In the genomic region with DNA sequence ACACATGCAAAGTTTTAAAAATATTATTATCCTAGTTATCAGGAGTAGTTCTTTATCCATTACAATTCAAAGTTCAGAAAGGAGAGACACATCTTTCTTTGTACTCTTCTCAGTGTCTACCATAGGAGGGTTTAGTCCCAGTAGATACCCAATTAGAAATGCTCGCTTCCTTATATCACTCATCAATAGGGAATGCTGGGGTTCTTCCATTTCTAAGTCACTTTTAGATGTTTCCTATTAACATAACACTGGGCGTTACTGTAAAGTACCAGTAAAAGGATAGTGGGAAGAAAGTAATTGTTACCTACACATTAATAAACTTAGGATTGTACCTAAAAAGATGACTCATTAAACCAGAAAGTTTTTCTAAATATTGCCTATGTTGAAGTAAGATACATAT, we compare ENCODE assay signal across 20 cellular contexts.
DNase-seq lines count a peak whose midpoint lies in the region; ATAC-seq and TF ChIP-seq lines count a peak whose summit lies in the region.
"Had no signal": no experiment of that assay in that cellular context is flagged by ENCODE, and none has a peak within 500 bp of the region (broad histone marks: within the 10 kb centered on the region; RNA-seq: fewer than 3 reads in every experiment).

No MANE protein-coding gene starts in this region.

- DNase-seq in WTC11 (ENCODE audit: low spot score) (no peak), iPS DF 4.7 (ENCODE audit: extremely low read depth, low spot score) (peak; percentile 9), mesendoderm (peak; percentile 25), SIG-M5 (lab: John Stamatoyannopoulos, UW) (no peak), AG08396 (ENCODE audit: low spot score) (no peak), endothelial cell (ENCODE audit: low spot score) (no peak)
- no peak for DNase-seq in activated CD4-positive, alpha-beta T cell treated with anti-CD3 and anti-CD28 coated beads, Interleukin-2, amount 10 ng/mL, durations not matched to agents 7 days and 5 days
- DNase-seq: 8988T; ACHN; AML-193; Caco-2; Calu3; CD4-positive, alpha-beta T cell; CD8-positive, alpha-beta T cell; DMS79 treated with DMSO at 0.1 percent for 48 hours; GF-D8 had no signal

- H3K56ac ChIP-seq in mesendoderm (ENCODE audit: low read length) = no peak overlapping the region

- H4K5ac ChIP-seq in mesendoderm (ENCODE audit: low read length) = no peak overlapping the region

- H3K4me2 ChIP-seq in mesendoderm (ENCODE audit: low read length) = no peak overlapping the region
- H3K4me2 ChIP-seq: BLaER1 treated with 17β-estradiol and CSF1 and Interleukin-3, amounts not matched to agents 10 nM and 100 nM had no signal

- no peak for TF ChIP-seq CTCF in WTC11 (IDR thresholded peaks at IDR 0.05)
- no peak for TF ChIP-seq CTCF in endothelial cell (IDR thresholded peaks at IDR 0.05; ENCODE audit: unreplicated experiment)

- no peaks in the 10 kb centered on the region for H3K9me3 ChIP-seq in HUES48 (ENCODE audit: control insufficient read depth, insufficient read depth, low read length)
- H3K9me3 ChIP-seq: BLaER1 treated with 17β-estradiol and CSF1 and Interleukin-3, amounts not matched to agents 10 nM and 100 nM; Caco-2 had no signal

- no peak overlapping the region for H3K4ac ChIP-seq in mesendoderm (ENCODE audit: low read depth, low read length)

- no peak overlapping the region for H2BK15ac ChIP-seq in mesendoderm (replicated peaks; ENCODE audit: low read depth)

- H3K27ac ChIP-seq in HUES48 (ENCODE audit: low read depth, low read length) = peak overlapping the region; percentile 40
- H3K27ac ChIP-seq in mesendoderm (ENCODE audit: low read depth, low read length) = no peak overlapping the region
- H3K27ac ChIP-seq: BLaER1 treated with 17β-estradiol and CSF1 and Interleukin-3, amounts not matched to agents 10 nM and 100 nM; C4-2B had no signal

- H3K36me3 ChIP-seq in HUES48 (ENCODE audit: control insufficient read depth, insufficient read depth, low read length) (no peaks in the 10 kb centered on the region), mesendoderm (ENCODE audit: control insufficient read depth, insufficient read depth, low read length) (no peaks in the 10 kb centered on the region)
- H3K36me3 ChIP-seq: BLaER1 treated with 17β-estradiol and CSF1 and Interleukin-3, amounts not matched to agents 10 nM and 100 nM had no signal

- CTCF ChIA-PET in WTC11 (lab: Charles Lee) = no interaction called here
- CTCF ChIA-PET in activated CD4-positive, alpha-beta T cell treated with anti-CD3 and anti-CD28 coated beads, Interleukin-2, amount 10 ng/mL, durations not matched to agents 7 days and 5 days (lab: Charles Lee) = no interaction called here

- no peaks in the 10 kb centered on the region for H3K79me1 ChIP-seq in mesendoderm (ENCODE audit: low read length)

- ATAC-seq in WTC11 = peak; percentile 51
- ATAC-seq: CD8-positive, alpha-beta T cell had no signal

- H3K27me3 ChIP-seq in HUES48 (ENCODE audit: control insufficient read depth, insufficient read depth, low read length) (no peaks in the 10 kb centered on the region), mesendoderm (ENCODE audit: insufficient read depth, low read length, poor library complexity) (no peaks in the 10 kb centered on the region)
- H3K27me3 ChIP-seq: BLaER1 treated with 17β-estradiol and CSF1 and Interleukin-3, amounts not matched to agents 10 nM and 100 nM had no signal

- H3K4me1 ChIP-seq in HUES48 (ENCODE audit: control insufficient read depth, insufficient read depth, low read length) (peaks cover 9% of the 10 kb centered on the region), mesendoderm (ENCODE audit: control insufficient read depth, low read depth, low read length) (no peaks in the 10 kb centered on the region)

- no peak overlapping the region for H2BK5ac ChIP-seq in mesendoderm (ENCODE audit: low read length)

- no peaks in the 10 kb centered on the region for H3K9me3 Mint-ChIP-seq in WTC11
- H3K9me3 Mint-ChIP-seq in activated CD4-positive, alpha-beta T cell treated with anti-CD3 and anti-CD28 coated beads, Interleukin-2, amount 10 ng/mL, durations not matched to agents 7 days and 5 days = peaks cover 3% of the 10 kb centered on the region
- H3K9me3 Mint-ChIP-seq in endothelial cell (ENCODE audit: unreplicated experiment) = no peaks in the 10 kb centered on the region
- H3K9me3 Mint-ChIP-seq: CD4-positive, alpha-beta T cell had no signal

- H4K8ac ChIP-seq in mesendoderm (ENCODE audit: low read depth, low read length) = no peak overlapping the region

- no peaks in the 10 kb centered on the region for H3K79me2 ChIP-seq in mesendoderm (ENCODE audit: control insufficient read depth, insufficient read depth, low read length)

- no peak overlapping the region for H2BK120ac ChIP-seq in mesendoderm (ENCODE audit: low read depth, low read length)

- H3K4me3 ChIP-seq in HUES48 (ENCODE audit: low read depth, low read length) (no peak overlapping the region), mesendoderm (ENCODE audit: low read length) (no peak overlapping the region)
- H3K4me3 ChIP-seq: BLaER1 treated with 17β-estradiol and CSF1 and Interleukin-3, amounts not matched to agents 10 nM and 100 nM had no signal

- H3K27ac Mint-ChIP-seq in WTC11 (no peak overlapping the region), endothelial cell (ENCODE audit: unreplicated experiment) (no peak overlapping the region)
- H3K27ac Mint-ChIP-seq in activated CD4-positive, alpha-beta T cell treated with anti-CD3 and anti-CD28 coated beads, Interleukin-2, amount 10 ng/mL, durations not matched to agents 7 days and 5 days = no peak overlapping the region
- H3K27ac Mint-ChIP-seq: B cell; CD4-positive, alpha-beta T cell; CD8-positive, alpha-beta T cell had no signal

- no peak overlapping the region for H3K9ac ChIP-seq in HUES48 (ENCODE audit: low read depth, low read length)
- H3K9ac ChIP-seq in mesendoderm (ENCODE audit: low read length) = no peak overlapping the region
- H3K9ac ChIP-seq: BLaER1 treated with 17β-estradiol and CSF1 and Interleukin-3, amounts not matched to agents 10 nM and 100 nM had no signal

- no peak overlapping the region for H3K18ac ChIP-seq in mesendoderm (ENCODE audit: low read length)

- POLR2A ChIA-PET in WTC11 (lab: Charles Lee) = no interaction called here
- POLR2A ChIA-PET in activated CD4-positive, alpha-beta T cell treated with anti-CD3 and anti-CD28 coated beads, Interleukin-2, amount 10 ng/mL, durations not matched to agents 7 days and 5 days (lab: Charles Lee) = no interaction called here

- H2AK5ac ChIP-seq in mesendoderm (ENCODE audit: low read length) = no peak overlapping the region

- H3K23ac ChIP-seq in mesendoderm (ENCODE audit: low read length) = no peak overlapping the region

- H3K36me3 Mint-ChIP-seq in WTC11 (no peaks in the 10 kb centered on the region), endothelial cell (ENCODE audit: low read depth, unreplicated experiment) (no peaks in the 10 kb centered on the region)
- H3K36me3 Mint-ChIP-seq in activated CD4-positive, alpha-beta T cell treated with anti-CD3 and anti-CD28 coated beads, Interleukin-2, amount 10 ng/mL, durations not matched to agents 7 days and 5 days (ENCODE audit: low read depth) = no peaks in the 10 kb centered on the region
- H3K36me3 Mint-ChIP-seq: CD8-positive, alpha-beta T cell had no signal

- WGBS in mesendoderm (ENCODE audit: extremely low coverage, insufficient coverage, low lambda C conversion rate) = no CpG with 5 or more reads among the region's 2 CpGs

- H3K4me3 Mint-ChIP-seq in WTC11 = no peak overlapping the region
- H3K4me3 Mint-ChIP-seq in activated CD4-positive, alpha-beta T cell treated with anti-CD3 and anti-CD28 coated beads, Interleukin-2, amount 10 ng/mL, durations not matched to agents 7 days and 5 days = no peak overlapping the region
- no peak overlapping the region for H3K4me3 Mint-ChIP-seq in endothelial cell (ENCODE audit: unreplicated experiment)
- H3K4me3 Mint-ChIP-seq: B cell; CD4-positive, alpha-beta T cell; CD8-positive, alpha-beta T cell had no signal

- peaks cover 22% of the 10 kb centered on the region for H3K4me1 Mint-ChIP-seq in WTC11
- no peaks in the 10 kb centered on the region for H3K4me1 Mint-ChIP-seq in activated CD4-positive, alpha-beta T cell treated with anti-CD3 and anti-CD28 coated beads, Interleukin-2, amount 10 ng/mL, durations not matched to agents 7 days and 5 days
- H3K4me1 Mint-ChIP-seq in endothelial cell (ENCODE audit: unreplicated experiment) = no peaks in the 10 kb centered on the region
- H3K4me1 Mint-ChIP-seq: B cell had no signal

- H3K27me3 Mint-ChIP-seq in WTC11 (ENCODE audit: low read depth) (no peaks in the 10 kb centered on the region), endothelial cell (ENCODE audit: unreplicated experiment) (no peaks in the 10 kb centered on the region)
- no peaks in the 10 kb centered on the region for H3K27me3 Mint-ChIP-seq in activated CD4-positive, alpha-beta T cell treated with anti-CD3 and anti-CD28 coated beads, Interleukin-2, amount 10 ng/mL, durations not matched to agents 7 days and 5 days
- H3K27me3 Mint-ChIP-seq: B cell; CD4-positive, alpha-beta T cell had no signal

TF ChIP-seq in WTC11, 78 proteins besides CTCF, POLR2A, EP300 and RAD21:
- TF ChIP-seq SP1 (CRISPR knock-in tag; conservative IDR thresholded peaks at IDR 0.05) = no peak
- no peak for TF ChIP-seq GTF2I (CRISPR knock-in tag; conservative IDR thresholded peaks at IDR 0.05)

Comparison
In these comparisons a context has a peak if more than half of its experiments do, and no peak if none do; other contexts are left out.
1. DNase-seq: peak in iPS DF 4.7 (single experiment) and mesendoderm (single experiment); none in WTC11 (single experiment), activated CD4-positive, alpha-beta T cell treated with anti-CD3 and anti-CD28 coated beads, Interleukin-2, amount 10 ng/mL, durations not matched to agents 7 days and 5 days (single experiment), SIG-M5 (single experiment), AG08396 (single experiment) and endothelial cell (single experiment).